2 cellular contexts compared by ENCODE assay signal in genomic region chr9:3180696-3181048, GRCh38.
A peak's percentile ranks its signal among the peaks of the same experiment; 100 is the strongest.
TF ChIP-seq lines count a peak whose summit lies in the region.

No MANE protein-coding gene starts in this region.

TF ChIP-seq in endothelial cell of umbilical vein, 7 proteins besides CTCF, POLR2A, EP300 and RAD21 (continued from another document):
- peak; percentile 30 for TF ChIP-seq EZH2 (IDR thresholded peaks at IDR 0.05; ENCODE audit: borderline replicate concordance, low read depth, low read length, severe bottlenecking)

TF ChIP-seq in GM12891, 5 proteins besides CTCF, POLR2A, EP300 and RAD21 (continued from another document):
- TF ChIP-seq PAX5 (IDR thresholded peaks at IDR 0.05; ENCODE audit: insufficient read depth, low read length, severe bottlenecking) = no peak
